In the genomic region with DNA sequence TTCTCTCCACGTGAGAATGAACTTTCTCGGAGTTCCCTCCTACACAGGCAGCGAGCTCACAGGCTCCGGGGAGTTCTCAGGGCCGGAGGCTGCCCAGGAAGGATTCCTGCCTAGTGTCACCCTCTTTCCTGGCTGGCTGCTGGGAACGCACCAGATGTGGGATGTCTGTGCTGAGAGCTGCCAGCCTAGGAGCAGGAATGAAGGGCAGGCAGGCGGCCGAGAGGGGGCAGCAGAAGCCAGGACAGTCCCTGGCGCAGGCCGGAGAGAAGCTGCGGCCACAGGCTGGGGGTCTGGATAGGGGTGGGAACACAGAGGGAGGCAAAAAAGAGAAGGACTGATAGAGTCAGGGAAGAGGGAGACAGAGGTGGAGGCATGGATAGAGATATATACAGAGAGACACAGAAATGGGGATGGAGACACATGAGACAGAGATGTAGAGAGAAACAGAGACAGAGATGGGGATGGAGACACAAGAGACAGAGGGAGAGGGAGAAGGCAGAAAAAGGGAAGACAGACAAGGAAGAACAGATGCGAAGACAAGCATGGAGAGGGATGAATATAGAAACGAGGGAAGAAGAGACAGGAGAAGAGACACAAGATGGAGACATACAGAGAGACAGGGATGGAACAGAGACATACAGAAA, we compare ENCODE assay signal across 8 cellular contexts. TPM values are rescaled to one million over a fixed set of nuclear protein-coding genes. Genes with fewer than 3 reads are reported as not detected.
A peak's percentile ranks its signal among the peaks of the same experiment; 100 is the strongest.
DNase-seq lines count a peak whose midpoint lies in the region; ATAC-seq, FAIRE-seq and TF ChIP-seq lines count a peak whose summit lies in the region.

No MANE protein-coding gene starts in this region.

- H3K27me3 ChIP-seq in SK-N-SH (ENCODE audit: insufficient read depth): peaks cover 5% of the 10 kb centered on the region; the same call in 1 of the 2 replicates
- H3K27me3 ChIP-seq in keratinocyte (ENCODE audit: control insufficient read depth, extremely low read depth, insufficient read depth, low read length): peaks cover 16% of the 10 kb centered on the region

- H3K9ac ChIP-seq in SK-N-SH (no peak overlapping the region), keratinocyte (ENCODE audit: control insufficient read depth, extremely low read depth, insufficient read depth, low read length) (no peak overlapping the region)

- no peaks in the 10 kb centered on the region for H3K9me2 ChIP-seq in SK-N-SH

- peak; percentile 73 for FAIRE-seq in keratinocyte (lab: Jason Lieb, UNC)

- DNase-seq in DMS53 (lab: John Stamatoyannopoulos, UW): peak; percentile 68
- DNase-seq in HuH-7 (ENCODE audit: low spot score): peak; percentile 81
- peak; percentile 93 for DNase-seq in SK-N-SH
- peak in 58 of 61 donors; percentile 14 to 81 (median 59) for DNase-seq in caudate nucleus (lab: John Stamatoyannopoulos, UW)
- DNase-seq in keratinocyte (ENCODE audit: low read depth, low spot score): no peak
- peak; percentile 43 for DNase-seq in stimulated activated CD4-positive, alpha-beta T cell treated with anti-CD3 and anti-CD28 coated beads, Interleukin-4, amount 100 ng/mL, for 1 hour

- H3K9me3 ChIP-seq in SK-N-SH (no peaks in the 10 kb centered on the region), keratinocyte (ENCODE audit: control insufficient read depth, low read depth, low read length) (no peaks in the 10 kb centered on the region)

- TF ChIP-seq CTCF in SK-N-SH (IDR thresholded peaks at IDR 0.05) (peak; percentile 93), keratinocyte (optimal IDR thresholded peaks at IDR 0.05 in 1 of 3, IDR thresholded peaks at IDR 0.05 in 1 of 3, conservative IDR thresholded peaks at IDR 0.05 in 1 of 3; ENCODE audit: extremely low read depth in 1 of 3, insufficient read depth in 2 of 3, low read length in 3 of 3) (peak; percentile 83 to 97 (median 90))

- no peaks in the 10 kb centered on the region for H3K9me1 ChIP-seq in keratinocyte (ENCODE audit: control insufficient read depth, extremely low read depth, insufficient read depth, low read length)

- peak; percentile 99 for TF ChIP-seq RAD21 in SK-N-SH (IDR thresholded peaks at IDR 0.05; ENCODE audit: low read length)

- dilution Hi-C loops in keratinocyte (cut with MboI; ENCODE audit: extremely low pct_ligation_motif_present, low sequenced_read_pairs): no loop called here

- H3K36me3 ChIP-seq in SK-N-SH (replicated peaks in 1 of 2; ENCODE audit: control insufficient read depth in 1 of 2, insufficient read depth in 2 of 2, low read length in 1 of 2): no peaks in the 10 kb centered on the region
- no peaks in the 10 kb centered on the region for H3K36me3 ChIP-seq in keratinocyte (ENCODE audit: control insufficient read depth in 2 of 2, extremely low read depth in 1 of 2, insufficient read depth in 2 of 2, low read length in 2 of 2)

- no peaks in the 10 kb centered on the region for H3K79me2 ChIP-seq in SK-N-SH (ENCODE audit: insufficient read depth)
- no peaks in the 10 kb centered on the region for H3K79me2 ChIP-seq in keratinocyte (ENCODE audit: control insufficient read depth, insufficient read depth, low read length)

- no peak for ATAC-seq in GM21737 (IDR thresholded peaks at IDR 0.05; ENCODE audit: unreplicated experiment)
- no peak for ATAC-seq in GM21447 (IDR thresholded peaks at IDR 0.05; ENCODE audit: unreplicated experiment)

- H3K4me3 ChIP-seq in SK-N-SH (ENCODE audit: low read depth in 2 of 2, low read length in 1 of 2): no peak overlapping the region; a peak in 1 of 4 replicates
- H3K4me3 ChIP-seq in keratinocyte (ENCODE audit: control insufficient read depth in 2 of 3, extremely low read depth in 1 of 3, insufficient read depth in 2 of 3, low read depth in 1 of 3, low read length in 3 of 3): no peak overlapping the region

- no peaks in the 10 kb centered on the region for H3F3A ChIP-seq in SK-N-SH (replicated peaks; ENCODE audit: insufficient read depth)

- H3K4me1 ChIP-seq in SK-N-SH (ENCODE audit: control insufficient read depth in 1 of 2, insufficient read depth in 2 of 2, low read depth in 1 of 2, low read length in 1 of 2): peaks cover 0 to 43% of the 10 kb centered on the region in 2 experiments; a peak in 1 of 4 replicates
- no peaks in the 10 kb centered on the region for H3K4me1 ChIP-seq in keratinocyte (ENCODE audit: control insufficient read depth, extremely low read depth, insufficient read depth, low read length)

- H2AFZ ChIP-seq in SK-N-SH (ENCODE audit: low read depth) (no peak overlapping the region), keratinocyte (ENCODE audit: control insufficient read depth, low read length) (no peak overlapping the region)

- WGBS in SK-N-SH (ENCODE audit: low lambda C conversion rate): 2% methylated on average over 9 of the region's 13 CpGs

- TF ChIP-seq EP300 in SK-N-SH (IDR thresholded peaks at IDR 0.05; ENCODE audit: borderline replicate concordance in 1 of 2, low read depth in 1 of 2, low read length in 1 of 2): no peak

- CTCF ChIA-PET in SK-N-SH (lab: Yijun Ruan, JAX): interaction anchor here (0.5 to 18.0 kb wide), 65 partner anchors 10 to 368 kb away, joined by 3 to 507 read pairs (median 6); a partner anchor contains a TSS

- H4K20me1 ChIP-seq in SK-N-SH (ENCODE audit: insufficient read depth) (no peaks in the 10 kb centered on the region), keratinocyte (ENCODE audit: control insufficient read depth, extremely low read depth, insufficient read depth, low read length) (peaks cover 6% of the 10 kb centered on the region)

- H3K4me2 ChIP-seq in SK-N-SH (no peak overlapping the region), keratinocyte (ENCODE audit: control insufficient read depth, extremely low read depth, insufficient read depth, low read depth, low read length) (no peak overlapping the region)

- POLR2A ChIA-PET in SK-N-SH (lab: Yijun Ruan, JAX): interaction anchor here (0.6 to 0.7 kb wide), 2 partner anchors 22 to 59 kb away, joined by 3 read pairs; no protein-coding TSS in a partner anchor

- H3K27ac ChIP-seq in SK-N-SH (ENCODE audit: low read depth in 2 of 2, low read length in 1 of 2) (peak overlapping the region in 1 of 2 experiments; percentile 74; a peak in 2 of 4 replicates), caudate nucleus (ENCODE audit: low read depth, low read length) (peak overlapping the region; percentile 52), keratinocyte (ENCODE audit: control insufficient read depth, insufficient read depth, low read length) (no peak overlapping the region)

TF ChIP-seq in SK-N-SH, 30 proteins besides CTCF, POLR2A, EP300 and RAD21:
- TF ChIP-seq RCOR1 (IDR thresholded peaks at IDR 0.05; ENCODE audit: low read length): 0 out of 2 replicates have a peak, but pooled peaks have one; percentile 48
- peak; percentile 55 for TF ChIP-seq CHD2 (IDR thresholded peaks at IDR 0.05; ENCODE audit: low read length, partially characterized antibody)
- TF ChIP-seq ELF1 (IDR thresholded peaks at IDR 0.05): no peak
- peak; percentile 58; the same call in 1 of the 2 replicates for TF ChIP-seq MXI1 (IDR thresholded peaks at IDR 0.05; ENCODE audit: low read depth, low read length)
- TF ChIP-seq, protein P1, sequence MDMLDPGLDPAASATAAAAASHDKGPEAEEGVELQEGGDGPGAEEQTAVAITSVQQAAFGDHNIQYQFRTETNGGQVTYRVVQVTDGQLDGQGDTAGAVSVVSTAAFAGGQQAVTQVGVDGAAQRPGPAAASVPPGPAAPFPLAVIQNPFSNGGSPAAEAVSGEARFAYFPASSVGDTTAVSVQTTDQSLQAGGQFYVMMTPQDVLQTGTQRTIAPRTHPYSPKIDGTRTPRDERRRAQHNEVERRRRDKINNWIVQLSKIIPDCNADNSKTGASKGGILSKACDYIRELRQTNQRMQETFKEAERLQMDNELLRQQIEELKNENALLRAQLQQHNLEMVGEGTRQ (IDR thresholded peaks at IDR 0.05; ENCODE audit: borderline replicate concordance, low read depth, low read length): no peak
- peak; percentile 99 for TF ChIP-seq SMC3 (IDR thresholded peaks at IDR 0.05; ENCODE audit: low read depth, low read length)
- no peak for TF ChIP-seq POLR2AphosphoS5 (IDR thresholded peaks at IDR 0.05; ENCODE audit: low read depth, low read length)

RNA-seq across cellular contexts. Expression of a gene that starts 25.3 kb away (rescaled TPM):
- 1.2 and 1.5 TPM in 2 replicates for polyA plus RNA-seq in SK-N-SH (2012; rRNA removed)
- 0.44 and 1.2 TPM in 2 replicates for polyA plus RNA-seq in SK-N-SH (2012; cell fraction: cytosol; rRNA removed)
- polyA plus RNA-seq in SK-N-SH (2012; cell fraction: nucleus; rRNA removed): 0.18 and 1.0 TPM in 2 replicates
- polyA plus RNA-seq in keratinocyte: 0.06 TPM in 1 of 3 replicates, not detected in the others
- not detected for polyA plus RNA-seq in keratinocyte (2011; ENCODE audit: low read depth)
- 0.06 TPM in 1 of 2 replicates, not detected in the other for polyA plus RNA-seq in keratinocyte (2011; cell fraction: cytosol; rRNA removed)
- polyA plus RNA-seq in keratinocyte (2011; cell fraction: nucleus; rRNA removed): not detected in 2 replicates
- not detected in 2 replicates for polyA plus RNA-seq in keratinocyte (2012; ENCODE audit: low replicate concordance)
- polyA minus RNA-seq in keratinocyte: not detected in 3 replicates
- not detected for polyA minus RNA-seq in keratinocyte (2011; cell fraction: cytosol; rRNA and poly(A)+ RNA removed)
- not detected in 2 replicates for polyA minus RNA-seq in keratinocyte (2011; cell fraction: nucleus; rRNA and poly(A)+ RNA removed)

RNA-seq across cellular contexts. Expression of a gene that starts 41.4 kb away (rescaled TPM):
- polyA plus RNA-seq in SK-N-SH (2012; rRNA removed): 1.8 and 3.7 TPM in 2 replicates
- 2.5 and 5.0 TPM in 2 replicates for polyA plus RNA-seq in SK-N-SH (2012; cell fraction: cytosol; rRNA removed)
- 1.2 and 2.3 TPM in 2 replicates for polyA plus RNA-seq in SK-N-SH (2012; cell fraction: nucleus; rRNA removed)
- 0.42 to 1.5 TPM (median 0.66 TPM) in 3 replicates for polyA plus RNA-seq in keratinocyte
- polyA plus RNA-seq in keratinocyte (2011; ENCODE audit: low read depth): not detected
- polyA plus RNA-seq in keratinocyte (2011; cell fraction: cytosol; rRNA removed): 0.60 and 2.1 TPM in 2 replicates
- 1.9 and 4.1 TPM in 2 replicates for polyA plus RNA-seq in keratinocyte (2011; cell fraction: nucleus; rRNA removed)
- polyA plus RNA-seq in keratinocyte (2012; ENCODE audit: low replicate concordance): 1.8 TPM in 1 of 2 replicates, not detected in the other
- 0.76 to 2.2 TPM (median 1.0 TPM) in 3 replicates for polyA minus RNA-seq in keratinocyte
- not detected for polyA minus RNA-seq in keratinocyte (2011; cell fraction: cytosol; rRNA and poly(A)+ RNA removed)
- polyA minus RNA-seq in keratinocyte (2011; cell fraction: nucleus; rRNA and poly(A)+ RNA removed): 1.7 TPM in 2 replicates
